In the genomic region with DNA sequence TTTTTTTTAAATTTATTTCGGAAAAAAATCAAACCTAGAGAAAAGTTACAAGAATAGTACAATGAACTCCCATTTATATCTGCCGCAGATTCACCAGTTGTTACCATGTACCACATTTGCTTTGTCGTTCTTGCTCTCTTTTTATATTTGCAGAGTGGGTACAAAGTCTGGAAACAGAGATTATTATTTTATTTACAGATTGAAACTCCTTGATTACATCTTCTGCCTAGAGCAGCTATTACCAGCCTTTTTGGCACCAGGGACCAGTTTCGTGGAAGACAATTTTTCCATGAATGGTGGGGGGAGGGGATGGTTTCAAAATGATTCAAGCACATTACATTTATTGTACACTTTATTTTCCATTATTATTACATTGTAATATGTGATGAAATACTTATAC, we compare ENCODE assay signal across 1 cellular context.
TF ChIP-seq lines count a peak whose summit lies in the region.

No MANE protein-coding gene starts in this region.

TF ChIP-seq in A549, 52 proteins besides CTCF, POLR2A, EP300 and RAD21 (continued from another document):
- TF ChIP-seq, protein P1, sequence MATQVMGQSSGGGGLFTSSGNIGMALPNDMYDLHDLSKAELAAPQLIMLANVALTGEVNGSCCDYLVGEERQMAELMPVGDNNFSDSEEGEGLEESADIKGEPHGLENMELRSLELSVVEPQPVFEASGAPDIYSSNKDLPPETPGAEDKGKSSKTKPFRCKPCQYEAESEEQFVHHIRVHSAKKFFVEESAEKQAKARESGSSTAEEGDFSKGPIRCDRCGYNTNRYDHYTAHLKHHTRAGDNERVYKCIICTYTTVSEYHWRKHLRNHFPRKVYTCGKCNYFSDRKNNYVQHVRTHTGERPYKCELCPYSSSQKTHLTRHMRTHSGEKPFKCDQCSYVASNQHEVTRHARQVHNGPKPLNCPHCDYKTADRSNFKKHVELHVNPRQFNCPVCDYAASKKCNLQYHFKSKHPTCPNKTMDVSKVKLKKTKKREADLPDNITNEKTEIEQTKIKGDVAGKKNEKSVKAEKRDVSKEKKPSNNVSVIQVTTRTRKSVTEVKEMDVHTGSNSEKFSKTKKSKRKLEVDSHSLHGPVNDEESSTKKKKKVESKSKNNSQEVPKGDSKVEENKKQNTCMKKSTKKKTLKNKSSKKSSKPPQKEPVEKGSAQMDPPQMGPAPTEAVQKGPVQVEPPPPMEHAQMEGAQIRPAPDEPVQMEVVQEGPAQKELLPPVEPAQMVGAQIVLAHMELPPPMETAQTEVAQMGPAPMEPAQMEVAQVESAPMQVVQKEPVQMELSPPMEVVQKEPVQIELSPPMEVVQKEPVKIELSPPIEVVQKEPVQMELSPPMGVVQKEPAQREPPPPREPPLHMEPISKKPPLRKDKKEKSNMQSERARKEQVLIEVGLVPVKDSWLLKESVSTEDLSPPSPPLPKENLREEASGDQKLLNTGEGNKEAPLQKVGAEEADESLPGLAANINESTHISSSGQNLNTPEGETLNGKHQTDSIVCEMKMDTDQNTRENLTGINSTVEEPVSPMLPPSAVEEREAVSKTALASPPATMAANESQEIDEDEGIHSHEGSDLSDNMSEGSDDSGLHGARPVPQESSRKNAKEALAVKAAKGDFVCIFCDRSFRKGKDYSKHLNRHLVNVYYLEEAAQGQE (IDR thresholded peaks at IDR 0.05): no peak
- no peak for TF ChIP-seq HMGXB4 (CRISPR knock-in tag; IDR thresholded peaks at IDR 0.05; ENCODE audit: borderline replicate concordance)
